In genomic region chr1:160704250-160704649, GRCh38 we compare ENCODE assay signal across 13 cellular contexts. TPM values are rescaled to one million over a fixed set of nuclear protein-coding genes. Genes with fewer than 3 reads are reported as not detected.
DNase-seq lines count a peak whose midpoint lies in the region; ATAC-seq lines count a peak whose summit lies in the region.
"Had no signal": no experiment of that assay in that cellular context is flagged by ENCODE, and none has a peak within 500 bp of the region (broad histone marks: within the 10 kb centered on the region; RNA-seq: fewer than 3 reads in every experiment).

No MANE protein-coding gene starts in this region.

- no peak for ATAC-seq in activated CD4-positive, alpha-beta T cell treated with anti-CD3 and anti-CD28 coated beads for 36 hours
- ATAC-seq in activated naive CD4-positive, alpha-beta T cell treated with anti-CD3 and anti-CD28 coated beads, Interleukin-2, amount 50 U/mL, for 72 hours, result no peak
- no peak for ATAC-seq in naive thymus-derived CD8-positive, alpha-beta T cell

- CTCF ChIA-PET in activated CD4-positive, alpha-beta T cell treated with anti-CD3 and anti-CD28 coated beads for 36 hours (lab: Charles Lee), result interaction anchor here (0.5 to 4.1 kb wide), 7 partner anchors 19 to 64 kb away, joined by 3 to 18 read pairs (median 4); no protein-coding TSS in a partner anchor

- H3K4me3 Mint-ChIP-seq in activated CD4-positive, alpha-beta T cell treated with anti-CD3 and anti-CD28 coated beads for 36 hours, result no peak overlapping the region
- peak overlapping the region in 3 of 10 donors; percentile 52 to 81 (median 71) for H3K4me3 Mint-ChIP-seq in naive thymus-derived CD8-positive, alpha-beta T cell

- intact Hi-C loops in activated CD4-positive, alpha-beta T cell treated with anti-CD3 and anti-CD28 coated beads for 36 hours (cut with DNase I, micrococcal nuclease), result no loop called here

- peak overlapping the region; percentile 70 for H3K27ac Mint-ChIP-seq in activated CD4-positive, alpha-beta T cell treated with anti-CD3 and anti-CD28 coated beads for 36 hours
- H3K27ac Mint-ChIP-seq in activated naive CD4-positive, alpha-beta T cell treated with anti-CD3 and anti-CD28 coated beads, Interleukin-2, amount 50 U/mL, for 72 hours, result peak overlapping the region; percentile 23 to 73
- H3K27ac Mint-ChIP-seq in naive thymus-derived CD8-positive, alpha-beta T cell, result peak overlapping the region in 6 of 10 donors; percentile 35 to 91 (median 52)

- peaks cover 61% of the 10 kb centered on the region for H3K36me3 Mint-ChIP-seq in activated CD4-positive, alpha-beta T cell treated with anti-CD3 and anti-CD28 coated beads for 36 hours (ENCODE audit: low read depth)
- H3K36me3 Mint-ChIP-seq in activated naive CD4-positive, alpha-beta T cell treated with anti-CD3 and anti-CD28 coated beads, Interleukin-2, amount 50 U/mL, for 72 hours, result peaks cover 36 to 44% of the 10 kb centered on the region in 2 donors
- H3K36me3 Mint-ChIP-seq in naive thymus-derived CD8-positive, alpha-beta T cell, result peaks cover 10 to 64% (median 26%) of the 10 kb centered on the region in 3 donors

- no peaks in the 10 kb centered on the region for H3K27me3 Mint-ChIP-seq in activated CD4-positive, alpha-beta T cell treated with anti-CD3 and anti-CD28 coated beads for 36 hours
- no peaks in the 10 kb centered on the region for H3K27me3 Mint-ChIP-seq in naive thymus-derived CD8-positive, alpha-beta T cell

- H3K9me3 Mint-ChIP-seq in activated CD4-positive, alpha-beta T cell treated with anti-CD3 and anti-CD28 coated beads for 36 hours (ENCODE audit: low read depth), result no peaks in the 10 kb centered on the region
- H3K9me3 Mint-ChIP-seq in activated naive CD4-positive, alpha-beta T cell treated with anti-CD3 and anti-CD28 coated beads, Interleukin-2, amount 50 U/mL, for 72 hours, result no peaks in the 10 kb centered on the region
- H3K9me3 Mint-ChIP-seq in naive thymus-derived CD8-positive, alpha-beta T cell, result no peaks in the 10 kb centered on the region

- POLR2A ChIA-PET in activated CD4-positive, alpha-beta T cell treated with anti-CD3 and anti-CD28 coated beads for 36 hours (lab: Charles Lee), result no interaction called here
- POLR2A ChIA-PET in naive thymus-derived CD8-positive, alpha-beta T cell (lab: Charles Lee), result interaction anchor here (0.6 kb wide), 1 partner anchor 19 kb away, joined by 3 read pairs; no protein-coding TSS in a partner anchor

- peaks cover 68% of the 10 kb centered on the region for H3K4me1 Mint-ChIP-seq in activated CD4-positive, alpha-beta T cell treated with anti-CD3 and anti-CD28 coated beads for 36 hours
- H3K4me1 Mint-ChIP-seq in naive thymus-derived CD8-positive, alpha-beta T cell, result peaks cover 38 to 71% (median 67%) of the 10 kb centered on the region in 4 donors

- no peak for DNase-seq in activated CD4-positive, alpha-beta T cell treated with anti-CD3 and anti-CD28 coated beads for 36 hours
- no peak for DNase-seq in activated CD4-positive, alpha-beta T cell treated with anti-CD3 and anti-CD28 coated beads for 48 hours
- DNase-seq in MV-4-11 (lab: John Stamatoyannopoulos, UW) (peak; percentile 96), retina (no peak), NCI-H2196 treated with DMSO at 0.1 percent for 48 hours (lab: John Stamatoyannopoulos, UW; ENCODE audit: unreplicated experiment) (no peak)
- DNase-seq in activated naive CD4-positive, alpha-beta T cell treated with anti-CD3 and anti-CD28 coated beads, Interleukin-2, amount 50 U/mL, for 72 hours (ENCODE audit: low spot score in 2 of 2), result no peak
- DNase-seq in naive thymus-derived CD8-positive, alpha-beta T cell, result no peak
- no peak for DNase-seq in stimulated activated naive CD4-positive, alpha-beta T cell treated with Interleukin-2 at 50 U/mL for 16 hours (lab: John Stamatoyannopoulos, UW)
- DNase-seq: cortex of kidney, mammary epithelial cell, NCI-H510A, T-helper 9 cell had no signal

RNA-seq across cellular contexts. Expression of gene CD48, which starts 7.4 kb away (rescaled TPM):
- total RNA-seq in activated CD4-positive, alpha-beta T cell treated with anti-CD3 and anti-CD28 coated beads for 36 hours, result 100 to 1,000 TPM; 180 to 217 TPM
- 100 to 1,000 TPM; 231 to 236 TPM for total RNA-seq in activated naive CD4-positive, alpha-beta T cell treated with anti-CD3 and anti-CD28 coated beads, Interleukin-2, amount 50 U/mL, for 72 hours
- total RNA-seq in naive thymus-derived CD8-positive, alpha-beta T cell, result 100 to 1,000 TPM; 272 to 276 TPM
- polyA plus RNA-seq in naive thymus-derived CD8-positive, alpha-beta T cell, result 100 to 1,000 TPM; 186 to 213 (median 200) TPM
- total RNA-seq: A172, mammary epithelial cell had no signal
- polyA plus RNA-seq: mammary epithelial cell had no signal

RNA-seq across cellular contexts. Expression of gene SLAMF7, which starts 34.8 kb away (rescaled TPM):
- total RNA-seq in activated CD4-positive, alpha-beta T cell treated with anti-CD3 and anti-CD28 coated beads for 36 hours, result 10 to 100 TPM; 35.9 to 40.3 TPM
- 100 to 1,000 TPM in 1 of 2 donors, 10 to 100 TPM in 1; 70.9 to 112 TPM for total RNA-seq in activated naive CD4-positive, alpha-beta T cell treated with anti-CD3 and anti-CD28 coated beads, Interleukin-2, amount 50 U/mL, for 72 hours
- total RNA-seq in naive thymus-derived CD8-positive, alpha-beta T cell, result 1 to 10 TPM; 4.5 to 6.2 TPM
- 100 to 1,000 TPM in 1 of 3 donors, 1 to 10 TPM in 2; 3.8 to 102 (median 4.0) TPM for polyA plus RNA-seq in naive thymus-derived CD8-positive, alpha-beta T cell

RNA-seq across cellular contexts. Expression of gene SLAMF1, which starts 57.4 kb away (rescaled TPM):
- total RNA-seq in activated CD4-positive, alpha-beta T cell treated with anti-CD3 and anti-CD28 coated beads for 36 hours, result 100 to 1,000 TPM; 103 to 108 TPM
- total RNA-seq in activated naive CD4-positive, alpha-beta T cell treated with anti-CD3 and anti-CD28 coated beads, Interleukin-2, amount 50 U/mL, for 72 hours, result 10 to 100 TPM; 84.3 to 96.3 TPM
- total RNA-seq in naive thymus-derived CD8-positive, alpha-beta T cell, result 10 to 100 TPM in 1 of 2 experiments, 1 to 10 TPM in 1; 9.8 to 11.1 TPM
- polyA plus RNA-seq in naive thymus-derived CD8-positive, alpha-beta T cell, result 1 to 10 TPM; 1.7 to 3.9 (median 3.7) TPM
- total RNA-seq: mammary epithelial cell had no signal
- polyA plus RNA-seq: mammary epithelial cell had no signal

Comparison
In these comparisons a context has a peak if more than half of its experiments do, and no peak if none do; other contexts are left out.
1. RNA of gene SLAMF7, which starts 34.8 kb away (total RNA-seq): 70.9 to 112 TPM in activated naive CD4-positive, alpha-beta T cell treated with anti-CD3 and anti-CD28 coated beads, Interleukin-2, amount 50 U/mL, for 72 hours and 35.9 to 40.3 TPM in activated CD4-positive, alpha-beta T cell treated with anti-CD3 and anti-CD28 coated beads for 36 hours; 4.5 to 6.2 TPM in naive thymus-derived CD8-positive, alpha-beta T cell; every median in the first group is over 4 times any median in the second.
2. RNA of gene SLAMF1, which starts 57.4 kb away (total RNA-seq): 103 to 108 TPM in activated CD4-positive, alpha-beta T cell treated with anti-CD3 and anti-CD28 coated beads for 36 hours and 84.3 to 96.3 TPM in activated naive CD4-positive, alpha-beta T cell treated with anti-CD3 and anti-CD28 coated beads, Interleukin-2, amount 50 U/mL, for 72 hours; 9.8 to 11.1 TPM in naive thymus-derived CD8-positive, alpha-beta T cell; every median in the first group is over 4 times any median in the second.
3. Peak in every context shown above with its lines, with median percentiles within 50 percentile points of each other: H3K27ac Mint-ChIP-seq.